In genomic region chr4:147955827-147956565, GRCh38 we compare ENCODE assay signal across 16 cellular contexts.
DNase-seq lines count a peak whose midpoint lies in the region; ATAC-seq and TF ChIP-seq lines count a peak whose summit lies in the region.
"Had no signal": no experiment of that assay in that cellular context is flagged by ENCODE, and none has a peak within 500 bp of the region (broad histone marks: within the 10 kb centered on the region; RNA-seq: fewer than 3 reads in every experiment).

No MANE protein-coding gene starts in this region.

- TF ChIP-seq CTCF in IMR-90 (conservative IDR thresholded peaks at IDR 0.05; ENCODE audit: low read depth, low read length) (no peak), epithelial cell of esophagus (IDR thresholded peaks at IDR 0.05; ENCODE audit: insufficient read depth, low read depth, low read length, missing control alignments) (no peak), osteocyte (IDR thresholded peaks at IDR 0.05) (no peak)

- WGBS in GM23248 (ENCODE audit: low coverage in 1 of 2, low lambda C conversion rate in 2 of 2, missing lambda C conversion rate in 2 of 2), 2 experiments: 19 to 23% methylated on average over 4 of the region's 4 CpGs
- no CpG with 5 or more reads among the region's 4 CpGs for WGBS in IMR-90 (ENCODE audit: extremely low coverage in 2 of 2, insufficient read length in 1 of 2), 2 experiments

- H3F3A ChIP-seq in GM23248 (ENCODE audit: insufficient read depth): no peaks in the 10 kb centered on the region

- H3K4me2 ChIP-seq in GM23248 (ENCODE audit: unreplicated experiment) (no peak overlapping the region), IMR-90 (ENCODE audit: low read depth, low read length) (no peak overlapping the region)

- peak; percentile 33 for DNase-seq in GM23248
- DNase-seq in IMR-90: no peak
- DNase-seq in epithelial cell of esophagus (ENCODE audit: low read depth): peak; percentile 50
- no peak for DNase-seq in osteocyte (ENCODE audit: extremely low spot score, unreplicated experiment)
- no peak for DNase-seq in stimulated activated naive CD8-positive, alpha-beta T cell treated with anti-CD3 and anti-CD28 coated beads, Interleukin-15, Interleukin-2, amounts not matched to agents 100 U/mL and 50 U/mL, for 24 hours
- DNase-seq in activated CD4-positive, alpha-beta T cell treated with anti-CD3 and anti-CD28 coated beads, Interleukin-2, amount 50 U/mL, for 48 hours: no peak
- DNase-seq in DMS 273 (lab: John Stamatoyannopoulos, UW; ENCODE audit: unreplicated experiment): no peak
- DNase-seq: DMS 273 treated with DMSO at 0.1 percent for 48 hours, GF-D8, H7, MG63, NCI-H1092 treated with DMSO at 0.1 percent for 48 hours, NCI-H1694, NCI-H510A treated with DMSO at 0.1 percent for 48 hours had no signal

- H3K27ac ChIP-seq in GM23248 (no peak overlapping the region), IMR-90 (ENCODE audit: insufficient read depth, low read length) (no peak overlapping the region; the same call in 1 of the 2 replicates)
- H3K27ac ChIP-seq: C4-2B had no signal

- no peaks in the 10 kb centered on the region for H3K9me1 ChIP-seq in IMR-90 (ENCODE audit: insufficient read depth, low read length)

- H2AK9ac ChIP-seq in IMR-90 (replicated peaks; ENCODE audit: low read depth, low read length, poor library complexity): no peak overlapping the region

- H4K20me1 ChIP-seq in GM23248 (ENCODE audit: insufficient read depth) (no peaks in the 10 kb centered on the region), IMR-90 (ENCODE audit: insufficient read depth, low read length) (no peaks in the 10 kb centered on the region)

- H3K79me1 ChIP-seq in IMR-90 (ENCODE audit: low read depth in 1 of 2, low read length in 2 of 2): peaks cover 6 to 8% of the 10 kb centered on the region in 2 experiments; a peak in 3 of 4 replicates

- peaks cover 12% of the 10 kb centered on the region for H3K9me3 Mint-ChIP-seq in osteocyte (ENCODE audit: unreplicated experiment)

- H3K18ac ChIP-seq in IMR-90 (ENCODE audit: low read depth, low read length): no peak overlapping the region

- peaks cover 73% of the 10 kb centered on the region for H3K36me3 Mint-ChIP-seq in osteocyte (ENCODE audit: unreplicated experiment)

- H2BK5ac ChIP-seq in IMR-90 (ENCODE audit: low read depth, low read length, poor library complexity, severe bottlenecking): no peak overlapping the region

- POLR2A ChIA-PET in IMR-90 (lab: Charles Lee; ENCODE audit: unreplicated experiment): no interaction called here

- H3K4me1 ChIP-seq in GM23248 (ENCODE audit: insufficient read depth) (no peaks in the 10 kb centered on the region), IMR-90 (ENCODE audit: control insufficient read depth, insufficient read depth, low read length) (peaks cover 3% of the 10 kb centered on the region)

- H2BK20ac ChIP-seq in IMR-90 (ENCODE audit: low read depth, low read length): no peak overlapping the region

- H3K9me2 ChIP-seq in GM23248 (ENCODE audit: insufficient read depth): no peaks in the 10 kb centered on the region

- H3K56ac ChIP-seq in IMR-90 (ENCODE audit: extremely low read depth, insufficient read depth, low read length): no peak overlapping the region

- no TSS peak for BruUV-seq in IMR-90 (replicated peaks; lab: Mats Ljungman, UMichigan)

- no peak overlapping the region for H2BK120ac ChIP-seq in IMR-90 (ENCODE audit: low read depth, low read length)

- no peak overlapping the region for H4K91ac ChIP-seq in IMR-90 (ENCODE audit: insufficient read depth, low read depth, low read length)

- no peak overlapping the region for H2BK15ac ChIP-seq in IMR-90 (ENCODE audit: low read depth, low read length)

- no peak overlapping the region for H3K4me3 Mint-ChIP-seq in osteocyte (ENCODE audit: unreplicated experiment)

- no peaks in the 10 kb centered on the region for H3K27me3 Mint-ChIP-seq in osteocyte (ENCODE audit: unreplicated experiment)

- H3K27me3 ChIP-seq in GM23248 (replicated peaks; ENCODE audit: insufficient read depth) (no peaks in the 10 kb centered on the region), IMR-90 (ENCODE audit: control insufficient read depth, insufficient read depth, low read length) (no peaks in the 10 kb centered on the region)
- H3K27me3 ChIP-seq: MG63 had no signal

- H4K8ac ChIP-seq in IMR-90 (ENCODE audit: low read depth in 2 of 2, low read length in 2 of 2): no peak overlapping the region

- peaks cover 19% of the 10 kb centered on the region for H3K4me1 Mint-ChIP-seq in osteocyte (ENCODE audit: unreplicated experiment)

- no peak overlapping the region for H3K23ac ChIP-seq in IMR-90 (ENCODE audit: low read depth, low read length)

- intact Hi-C loops in IMR-90 (cut with micrococcal nuclease): no loop called here

- TF ChIP-seq RAD21 in IMR-90 (IDR thresholded peaks at IDR 0.05; ENCODE audit: low read length): no peak

- CTCF ChIA-PET in IMR-90 (lab: Yijun Ruan, JAX): no interaction called here

- no peaks in the 10 kb centered on the region for H3K79me2 ChIP-seq in GM23248 (ENCODE audit: insufficient read depth)

- H3K36me3 ChIP-seq in GM23248 (ENCODE audit: low read depth): peaks cover 29% of the 10 kb centered on the region; the same call in 1 of the 2 replicates
- H3K36me3 ChIP-seq in IMR-90 (ENCODE audit: control insufficient read depth, insufficient read depth, low read length): peaks cover 8% of the 10 kb centered on the region
- H3K36me3 ChIP-seq: MG63 had no signal

- H2AFZ ChIP-seq in GM23248 (no peak overlapping the region), IMR-90 (replicated peaks; ENCODE audit: low read length, poor library complexity) (no peak overlapping the region)

- no peak overlapping the region for H3K4ac ChIP-seq in IMR-90 (ENCODE audit: low read depth, low read length)

- H2AK5ac ChIP-seq in IMR-90 (ENCODE audit: low read depth, low read length): no peak overlapping the region

- peak overlapping the region; percentile 71 for H3K27ac Mint-ChIP-seq in osteocyte (ENCODE audit: unreplicated experiment)

- dilution Hi-C loops in IMR-90 (cut with HindIII; ENCODE audit: low sequenced_read_pairs, unreplicated experiment): no loop called here

- H3K9ac ChIP-seq in GM23248 (no peak overlapping the region), IMR-90 (ENCODE audit: low read depth, low read length) (no peak overlapping the region)

- H3K4me3 ChIP-seq in GM23248: no peak overlapping the region
- no peak overlapping the region for H3K4me3 ChIP-seq in IMR-90 (ENCODE audit: insufficient read depth, low read depth, low read length)
- H3K4me3 ChIP-seq in epithelial cell of esophagus (ENCODE audit: low read length): no peak overlapping the region
- H3K4me3 ChIP-seq: MG63 had no signal

- no peak overlapping the region for H3K14ac ChIP-seq in IMR-90 (replicated peaks; ENCODE audit: low read depth, low read length)

- TF ChIP-seq POLR2A in IMR-90 (IDR thresholded peaks at IDR 0.05; ENCODE audit: low read depth, low read length): no peak

- H3K9me3 ChIP-seq in GM23248 (ENCODE audit: low read depth): no peaks in the 10 kb centered on the region
- H3K9me3 ChIP-seq in IMR-90 (ENCODE audit: control insufficient read depth, insufficient read depth, low read length): no peaks in the 10 kb centered on the region
- H3K9me3 ChIP-seq: MG63 had no signal

- 0 out of 2 replicates have a peak overlapping the region, but pooled peaks have one; percentile 23 for H4K5ac ChIP-seq in IMR-90 (ENCODE audit: low read depth, low read length)

- in situ Hi-C loops in GM23248 (cut with MboI): no loop called here
- in situ Hi-C loops in IMR-90 (cut with MboI; ENCODE audit: low sequenced_read_pairs): no loop called here

- ATAC-seq in IMR-90 (ENCODE audit: low read depth) (no peak), HG03159 (IDR thresholded peaks at IDR 0.05; ENCODE audit: unreplicated experiment) (no peak)
- no peak for ATAC-seq in stimulated activated naive CD8-positive, alpha-beta T cell treated with anti-CD3 and anti-CD28 coated beads, Interleukin-15, Interleukin-2, amounts not matched to agents 100 U/mL and 50 U/mL, for 24 hours

TF ChIP-seq in IMR-90, 13 proteins besides CTCF, POLR2A, EP300 and RAD21:
- TF ChIP-seq SMC3 (IDR thresholded peaks at IDR 0.05; ENCODE audit: low read depth, low read length): no peak
- TF ChIP-seq FOS (IDR thresholded peaks at IDR 0.05; ENCODE audit: low read depth, low read length): no peak
- TF ChIP-seq, protein P1, sequence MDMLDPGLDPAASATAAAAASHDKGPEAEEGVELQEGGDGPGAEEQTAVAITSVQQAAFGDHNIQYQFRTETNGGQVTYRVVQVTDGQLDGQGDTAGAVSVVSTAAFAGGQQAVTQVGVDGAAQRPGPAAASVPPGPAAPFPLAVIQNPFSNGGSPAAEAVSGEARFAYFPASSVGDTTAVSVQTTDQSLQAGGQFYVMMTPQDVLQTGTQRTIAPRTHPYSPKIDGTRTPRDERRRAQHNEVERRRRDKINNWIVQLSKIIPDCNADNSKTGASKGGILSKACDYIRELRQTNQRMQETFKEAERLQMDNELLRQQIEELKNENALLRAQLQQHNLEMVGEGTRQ (IDR thresholded peaks at IDR 0.05; ENCODE audit: low read depth, low read length): no peak
- no peak for TF ChIP-seq CHD1 (IDR thresholded peaks at IDR 0.05; ENCODE audit: low read depth, low read length)
- TF ChIP-seq MXI1 (IDR thresholded peaks at IDR 0.05; ENCODE audit: borderline replicate concordance, low read depth, low read length): no peak
- TF ChIP-seq CEBPB (IDR thresholded peaks at IDR 0.05; ENCODE audit: low read depth, low read length): no peak
- no peak for TF ChIP-seq NFE2L2 (IDR thresholded peaks at IDR 0.05; ENCODE audit: low read depth, low read length)
- TF ChIP-seq RFX5 (IDR thresholded peaks at IDR 0.05; ENCODE audit: low read depth, low read length): no peak
- TF ChIP-seq, protein P2, sequence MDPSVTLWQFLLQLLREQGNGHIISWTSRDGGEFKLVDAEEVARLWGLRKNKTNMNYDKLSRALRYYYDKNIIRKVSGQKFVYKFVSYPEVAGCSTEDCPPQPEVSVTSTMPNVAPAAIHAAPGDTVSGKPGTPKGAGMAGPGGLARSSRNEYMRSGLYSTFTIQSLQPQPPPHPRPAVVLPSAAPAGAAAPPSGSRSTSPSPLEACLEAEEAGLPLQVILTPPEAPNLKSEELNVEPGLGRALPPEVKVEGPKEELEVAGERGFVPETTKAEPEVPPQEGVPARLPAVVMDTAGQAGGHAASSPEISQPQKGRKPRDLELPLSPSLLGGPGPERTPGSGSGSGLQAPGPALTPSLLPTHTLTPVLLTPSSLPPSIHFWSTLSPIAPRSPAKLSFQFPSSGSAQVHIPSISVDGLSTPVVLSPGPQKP (IDR thresholded peaks at IDR 0.05; ENCODE audit: borderline replicate concordance, low read depth, low read length): no peak
- TF ChIP-seq BHLHE40 (IDR thresholded peaks at IDR 0.05; ENCODE audit: low read depth, low read length): no peak
- TF ChIP-seq RCOR1 (IDR thresholded peaks at IDR 0.05; ENCODE audit: insufficient replicate concordance, low read length): no peak
- no peak for TF ChIP-seq MAFK (IDR thresholded peaks at IDR 0.05; ENCODE audit: low read depth, low read length)
- no peak for TF ChIP-seq MAZ (IDR thresholded peaks at IDR 0.05; ENCODE audit: borderline replicate concordance, low read depth, low read length)

Comparison
In these comparisons a context has a peak if more than half of its experiments do, and no peak if none do; other contexts are left out.
1. DNase-seq: peak in GM23248 (single experiment) and epithelial cell of esophagus (single experiment); none in IMR-90 (single experiment), osteocyte (single experiment), stimulated activated naive CD8-positive, alpha-beta T cell treated with anti-CD3 and anti-CD28 coated beads, Interleukin-15, Interleukin-2, amounts not matched to agents 100 U/mL and 50 U/mL, for 24 hours (single experiment), activated CD4-positive, alpha-beta T cell treated with anti-CD3 and anti-CD28 coated beads, Interleukin-2, amount 50 U/mL, for 48 hours (0 of 2) and DMS 273 (single experiment).